Comparison of ENCODE assay signal across 8 cellular contexts in genomic region chr10:24382979-24383663, GRCh38.
DNase-seq lines count a peak whose midpoint lies in the region; ATAC-seq and TF ChIP-seq lines count a peak whose summit lies in the region.

No MANE protein-coding gene starts in this region.

- H3K4me3 Mint-ChIP-seq in stimulated activated naive B cell treated with anti-CD40 and anti-IgM and Interleukin-4, amounts not matched to agents 10 μg/mL and 1 μg/mL and 100 μg/mL, for 72 hours, result no peak overlapping the region
- no peak overlapping the region for H3K4me3 Mint-ChIP-seq in CD14-positive monocyte

- peaks cover 12% of the 10 kb centered on the region for H3F3A ChIP-seq in DOHH2 (ENCODE audit: control insufficient read depth, insufficient read depth)

- H4K20me1 ChIP-seq in DOHH2 (ENCODE audit: control insufficient read depth, insufficient read depth, low read depth, low read length), result no peaks in the 10 kb centered on the region

- H3K27me3 Mint-ChIP-seq in stimulated activated naive B cell treated with anti-CD40 and anti-IgM and Interleukin-4, amounts not matched to agents 10 μg/mL and 1 μg/mL and 100 μg/mL, for 72 hours, result peaks cover 5 to 11% of the 10 kb centered on the region in 2 donors
- H3K27me3 Mint-ChIP-seq in CD14-positive monocyte (ENCODE audit: low read depth in 3 of 3), result peaks cover 0 to 4% (median 1%) of the 10 kb centered on the region in 3 donors

- no peaks in the 10 kb centered on the region for H3K27me3 ChIP-seq in DOHH2 (ENCODE audit: control insufficient read depth, low read length)

- H3K9me3 Mint-ChIP-seq in stimulated activated naive B cell treated with anti-CD40 and anti-IgM and Interleukin-4, amounts not matched to agents 10 μg/mL and 1 μg/mL and 100 μg/mL, for 72 hours, result peaks cover 3 to 7% of the 10 kb centered on the region in 2 donors
- H3K9me3 Mint-ChIP-seq in CD14-positive monocyte, result peaks cover 0 to 8% (median 0%) of the 10 kb centered on the region in 7 donors

- H3K36me3 ChIP-seq in DOHH2 (ENCODE audit: control insufficient read depth, low read length), result no peaks in the 10 kb centered on the region

- H3K4me1 Mint-ChIP-seq in stimulated activated naive B cell treated with anti-CD40 and anti-IgM and Interleukin-4, amounts not matched to agents 10 μg/mL and 1 μg/mL and 100 μg/mL, for 72 hours, result peaks cover 1 to 6% of the 10 kb centered on the region in 2 donors
- H3K4me1 Mint-ChIP-seq in CD14-positive monocyte, result no peaks in the 10 kb centered on the region

- H3K4me2 ChIP-seq in DOHH2 (ENCODE audit: low read length), result peak overlapping the region; percentile 64

- peak; percentile 78 for DNase-seq in epithelial cell of prostate (ENCODE audit: low read depth, low spot score)
- DNase-seq in stimulated activated naive B cell treated with anti-CD40 and anti-IgM and Interleukin-4, amounts not matched to agents 10 μg/mL and 1 μg/mL and 100 μg/mL, for 72 hours, result no peak
- DNase-seq in CD14-positive monocyte (ENCODE audit: low spot score), result no peak
- no peak for DNase-seq in effector CD8-positive, alpha-beta T cell (lab: John Stamatoyannopoulos, UW)
- no peak for DNase-seq in NOMO-1 treated with DMSO at 0.1 percent for 48 hours (lab: John Stamatoyannopoulos, UW; ENCODE audit: unreplicated experiment)

- ATAC-seq in GM21367 (IDR thresholded peaks at IDR 0.05; ENCODE audit: unreplicated experiment) (peak; percentile 40), HG03521 (IDR thresholded peaks at IDR 0.05; ENCODE audit: unreplicated experiment) (peak; percentile 63)
- peak; percentile 64 to 81 for ATAC-seq in stimulated activated naive B cell treated with anti-CD40 and anti-IgM and Interleukin-4, amounts not matched to agents 10 μg/mL and 1 μg/mL and 100 μg/mL, for 72 hours (replicated peaks)

- H3K4me1 ChIP-seq in DOHH2 (ENCODE audit: control insufficient read depth, low read length), result peaks cover 69% of the 10 kb centered on the region

- no peaks in the 10 kb centered on the region for H3K79me2 ChIP-seq in DOHH2 (ENCODE audit: control insufficient read depth, low read length)

- H3K9me2 ChIP-seq in DOHH2 (replicated peaks; ENCODE audit: control insufficient read depth, low read length), result no peaks in the 10 kb centered on the region

- no peaks in the 10 kb centered on the region for H3K9me3 ChIP-seq in DOHH2 (ENCODE audit: control insufficient read depth, insufficient read depth, low read length)

- H3K36me3 Mint-ChIP-seq in stimulated activated naive B cell treated with anti-CD40 and anti-IgM and Interleukin-4, amounts not matched to agents 10 μg/mL and 1 μg/mL and 100 μg/mL, for 72 hours, result peaks cover 0 to 2% of the 10 kb centered on the region in 2 donors
- H3K36me3 Mint-ChIP-seq in CD14-positive monocyte, result no peaks in the 10 kb centered on the region

- TF ChIP-seq CTCF in DOHH2 (IDR thresholded peaks at IDR 0.05; ENCODE audit: low read depth, low read length, poor library complexity, severe bottlenecking), result no peak
- no peak for TF ChIP-seq CTCF in CD14-positive monocyte (IDR thresholded peaks at IDR 0.05)

- intact Hi-C loops in CD14-positive monocyte (cut with micrococcal nuclease), result no loop called here

- peak overlapping the region; percentile 67 for H3K27ac Mint-ChIP-seq in stimulated activated naive B cell treated with anti-CD40 and anti-IgM and Interleukin-4, amounts not matched to agents 10 μg/mL and 1 μg/mL and 100 μg/mL, for 72 hours
- no peak overlapping the region for H3K27ac Mint-ChIP-seq in CD14-positive monocyte

- H3K4me3 ChIP-seq in DOHH2 (ENCODE audit: low read length), result peak overlapping the region; percentile 55

- H3K27ac ChIP-seq in DOHH2 (ENCODE audit: low read depth, low read length) (peak overlapping the region; percentile 94), epithelial cell of prostate (peak overlapping the region; percentile 96)
